Comparison of ENCODE assay signal across 8 cellular contexts in genomic region chr1:40708750-40709099, GRCh38. TPM values are rescaled to one million over a fixed set of nuclear protein-coding genes. Genes with fewer than 3 reads are reported as not detected.
DNase-seq lines count a peak whose midpoint lies in the region; ATAC-seq and TF ChIP-seq lines count a peak whose summit lies in the region.

No MANE protein-coding gene starts in this region.

- peaks cover 35% of the 10 kb centered on the region for H3K36me3 Mint-ChIP-seq in activated naive CD4-positive, alpha-beta T cell treated with anti-CD3 and anti-CD28 coated beads, Interleukin-2, amount 10 ng/mL, durations not matched to agents 7 days and 5 days
- H3K36me3 Mint-ChIP-seq in activated CD8-positive, alpha-beta T cell treated with anti-CD3 and anti-CD28 coated beads for 36 hours (ENCODE audit: low read depth) = peaks cover 24% of the 10 kb centered on the region

- H3K27me3 ChIP-seq in parathyroid adenoma (ENCODE audit: control insufficient read depth, insufficient read depth, low read length) = no peaks in the 10 kb centered on the region

- POLR2A ChIA-PET in activated CD8-positive, alpha-beta T cell treated with anti-CD3 and anti-CD28 coated beads for 36 hours (lab: Charles Lee) = interaction anchor here (0.8 to 6.5 kb wide), 3 partner anchors 10 to 17 kb away, joined by 3 to 60 read pairs (median 4); partner anchors contain the start of gene NFYC

- peak; percentile 72 for ATAC-seq in HG02642 (IDR thresholded peaks at IDR 0.05; ENCODE audit: poor library complexity, unreplicated experiment)
- peak; percentile 82 for ATAC-seq in activated CD8-positive, alpha-beta T cell treated with anti-CD3 and anti-CD28 coated beads for 36 hours

- H3K27me3 Mint-ChIP-seq in activated naive CD4-positive, alpha-beta T cell treated with anti-CD3 and anti-CD28 coated beads, Interleukin-2, amount 10 ng/mL, durations not matched to agents 7 days and 5 days = no peaks in the 10 kb centered on the region
- no peaks in the 10 kb centered on the region for H3K27me3 Mint-ChIP-seq in activated CD8-positive, alpha-beta T cell treated with anti-CD3 and anti-CD28 coated beads for 36 hours

- no peak for DNase-seq in activated naive CD4-positive, alpha-beta T cell treated with anti-CD3 and anti-CD28 coated beads, Interleukin-2, amount 10 ng/mL, durations not matched to agents 7 days and 5 days
- no peak for DNase-seq in activated naive CD4-positive, alpha-beta T cell (lab: John Stamatoyannopoulos, UW)
- DNase-seq in NCI-H1105 treated with DMSO at 0.1 percent for 48 hours (lab: John Stamatoyannopoulos, UW) (peak; percentile 93), glomerular endothelial cell (ENCODE audit: extremely low read depth, low read depth, low spot score) (peak; percentile 74), NCI-H187 (lab: John Stamatoyannopoulos, UW) (no peak)
- DNase-seq in activated CD8-positive, alpha-beta T cell treated with anti-CD3 and anti-CD28 coated beads for 36 hours = no peak

- H3K4me3 ChIP-seq in parathyroid adenoma (ENCODE audit: low read depth, low read length) = peak overlapping the region; percentile 94

- H3K27ac ChIP-seq in parathyroid adenoma = peak overlapping the region; percentile 95

- H2AFZ ChIP-seq in parathyroid adenoma = peak overlapping the region; percentile 63

- H3K4me3 Mint-ChIP-seq in activated naive CD4-positive, alpha-beta T cell treated with anti-CD3 and anti-CD28 coated beads, Interleukin-2, amount 10 ng/mL, durations not matched to agents 7 days and 5 days = peak overlapping the region; percentile 86
- H3K4me3 Mint-ChIP-seq in activated CD8-positive, alpha-beta T cell treated with anti-CD3 and anti-CD28 coated beads for 36 hours = peak overlapping the region; percentile 93

- peaks cover 13% of the 10 kb centered on the region for H3K4me1 ChIP-seq in parathyroid adenoma

- no peaks in the 10 kb centered on the region for H3K9me3 ChIP-seq in parathyroid adenoma (ENCODE audit: control insufficient read depth, low read length)

- peaks cover 20% of the 10 kb centered on the region for H3K79me2 ChIP-seq in parathyroid adenoma

- H3K9ac ChIP-seq in parathyroid adenoma = no peak overlapping the region

- H3K27ac Mint-ChIP-seq in activated naive CD4-positive, alpha-beta T cell treated with anti-CD3 and anti-CD28 coated beads, Interleukin-2, amount 10 ng/mL, durations not matched to agents 7 days and 5 days = peak overlapping the region; percentile 91
- peak overlapping the region; percentile 94 for H3K27ac Mint-ChIP-seq in activated CD8-positive, alpha-beta T cell treated with anti-CD3 and anti-CD28 coated beads for 36 hours

- peak overlapping the region; percentile 70 for H3K4me2 ChIP-seq in parathyroid adenoma (ENCODE audit: low read length)

- H3K4me1 Mint-ChIP-seq in activated naive CD4-positive, alpha-beta T cell treated with anti-CD3 and anti-CD28 coated beads, Interleukin-2, amount 10 ng/mL, durations not matched to agents 7 days and 5 days = peaks cover 65% of the 10 kb centered on the region
- H3K4me1 Mint-ChIP-seq in activated CD8-positive, alpha-beta T cell treated with anti-CD3 and anti-CD28 coated beads for 36 hours (ENCODE audit: low read depth) = peaks cover 66% of the 10 kb centered on the region

- no peaks in the 10 kb centered on the region for H3K36me3 ChIP-seq in parathyroid adenoma (ENCODE audit: control insufficient read depth, insufficient read depth, low read length)

- intact Hi-C loops in activated CD8-positive, alpha-beta T cell treated with anti-CD3 and anti-CD28 coated beads for 36 hours (cut with micrococcal nuclease) = no loop called here

- no peaks in the 10 kb centered on the region for H3K9me3 Mint-ChIP-seq in activated naive CD4-positive, alpha-beta T cell treated with anti-CD3 and anti-CD28 coated beads, Interleukin-2, amount 10 ng/mL, durations not matched to agents 7 days and 5 days
- H3K9me3 Mint-ChIP-seq in activated CD8-positive, alpha-beta T cell treated with anti-CD3 and anti-CD28 coated beads for 36 hours = no peaks in the 10 kb centered on the region

- CTCF ChIA-PET in activated naive CD4-positive, alpha-beta T cell treated with anti-CD3 and anti-CD28 coated beads, Interleukin-2, amount 10 ng/mL, durations not matched to agents 7 days and 5 days (lab: Charles Lee) = interaction anchor here (0.6 kb wide), 1 partner anchor 443 kb away, joined by 3 read pairs; no protein-coding TSS in a partner anchor
- CTCF ChIA-PET in activated CD8-positive, alpha-beta T cell treated with anti-CD3 and anti-CD28 coated beads for 36 hours (lab: Charles Lee) = interaction anchor here (1.1 to 2.2 kb wide), 2 partner anchors 17 to 176 kb away, joined by 3 to 5 read pairs; no protein-coding TSS in a partner anchor

- no peak for TF ChIP-seq CTCF in activated CD8-positive, alpha-beta T cell treated with anti-CD3 and anti-CD28 coated beads for 36 hours (IDR thresholded peaks at IDR 0.05)
- TF ChIP-seq CTCF in parathyroid adenoma (IDR thresholded peaks at IDR 0.05) = no peak

RNA-seq across cellular contexts. Expression of gene NFYC, which starts 17.2 kb away (rescaled TPM):
- 10 to 100 TPM; 45.6 to 53.8 TPM for total RNA-seq in activated CD8-positive, alpha-beta T cell treated with anti-CD3 and anti-CD28 coated beads for 36 hours
- 32.5 and 37.2 TPM in 2 replicates for total RNA-seq in glomerular endothelial cell

RNA-seq across cellular contexts. Expression of gene RIMS3, which starts 43.2 kb away (rescaled TPM):
- 1 to 10 TPM; 3.0 to 3.9 TPM for total RNA-seq in activated CD8-positive, alpha-beta T cell treated with anti-CD3 and anti-CD28 coated beads for 36 hours
- under 0.01 and 0.15 TPM in 2 replicates for total RNA-seq in glomerular endothelial cell

Comparison
In these comparisons a context has a peak if more than half of its experiments do, and no peak if none do; other contexts are left out.
1. DNase-seq: peak in NCI-H1105 treated with DMSO at 0.1 percent for 48 hours (single experiment) and glomerular endothelial cell (single experiment); none in activated naive CD4-positive, alpha-beta T cell treated with anti-CD3 and anti-CD28 coated beads, Interleukin-2, amount 10 ng/mL, durations not matched to agents 7 days and 5 days (single experiment), activated naive CD4-positive, alpha-beta T cell (0 of 4), activated CD8-positive, alpha-beta T cell treated with anti-CD3 and anti-CD28 coated beads for 36 hours (single experiment) and NCI-H187 (0 of 2).